ENCODE assay signal across 20 cellular contexts in genomic region chr7:637826-638225, GRCh38.
DNase-seq lines count a peak whose midpoint lies in the region; ATAC-seq and TF ChIP-seq lines count a peak whose summit lies in the region.
"Had no signal": no experiment of that assay in that cellular context is flagged by ENCODE, and none has a peak within 500 bp of the region (broad histone marks: within the 10 kb centered on the region; RNA-seq: fewer than 3 reads in every experiment).

No MANE protein-coding gene starts in this region.

- H3K9me2 ChIP-seq in GM23338 (ENCODE audit: insufficient read depth): no peaks in the 10 kb centered on the region

- no peaks in the 10 kb centered on the region for H3K4me1 ChIP-seq in GM23338 (ENCODE audit: insufficient read depth)
- H3K4me1 ChIP-seq in osteoblast (ENCODE audit: insufficient read depth, low read length): no peaks in the 10 kb centered on the region
- no peaks in the 10 kb centered on the region for H3K4me1 ChIP-seq in upper lobe of right lung
- H3K4me1 ChIP-seq: BE2C had no signal

- no peak for ATAC-seq in GM23338
- peak; percentile 34 for ATAC-seq in upper lobe of right lung
- ATAC-seq: HepG2 had no signal

- H3K36me3 ChIP-seq in GM23338 (ENCODE audit: insufficient read depth): no peaks in the 10 kb centered on the region
- no peaks in the 10 kb centered on the region for H3K36me3 ChIP-seq in H7 (replicated peaks; ENCODE audit: control insufficient read depth, insufficient read depth, low read length)
- H3K36me3 ChIP-seq in osteoblast (ENCODE audit: insufficient read depth, low read length): no peaks in the 10 kb centered on the region
- no peaks in the 10 kb centered on the region for H3K36me3 ChIP-seq in upper lobe of right lung
- H3K36me3 ChIP-seq: BE2C had no signal

- H3K27me3 ChIP-seq in GM23338 (ENCODE audit: insufficient read depth): no peaks in the 10 kb centered on the region
- no peaks in the 10 kb centered on the region for H3K27me3 ChIP-seq in H7 (ENCODE audit: control insufficient read depth, insufficient read depth, low read length)
- H3K27me3 ChIP-seq in osteoblast (ENCODE audit: insufficient read depth, low read length): no peaks in the 10 kb centered on the region
- no peaks in the 10 kb centered on the region for H3K27me3 ChIP-seq in upper lobe of right lung
- H3K27me3 ChIP-seq: BE2C had no signal

- intact Hi-C loops in upper lobe of right lung (cut with DNase I): no loop called here

- no peak for TF ChIP-seq CTCF in GM23338 (conservative IDR thresholded peaks at IDR 0.05; ENCODE audit: low read depth in 2 of 2)
- no peak for TF ChIP-seq CTCF in osteoblast (IDR thresholded peaks at IDR 0.05; ENCODE audit: extremely low read depth, low read depth, low read length)
- TF ChIP-seq CTCF in upper lobe of right lung (IDR thresholded peaks at IDR 0.05): no peak

- H3K4me3 Mint-ChIP-seq in GM23338: no peak overlapping the region
- H3K4me3 Mint-ChIP-seq: CD4-positive, CD25-positive, alpha-beta regulatory T cell; CD8-positive, alpha-beta memory T cell; H9 had no signal

- no peak overlapping the region for H3K4me2 ChIP-seq in GM23338
- H3K4me2 ChIP-seq in osteoblast (ENCODE audit: insufficient read depth, low read length): no peak overlapping the region

- peak overlapping the region; percentile 50; the same call in 1 of the 2 replicates for H3K27ac Mint-ChIP-seq in GM23338
- H3K27ac Mint-ChIP-seq: IgD-negative memory B cell had no signal

- no peaks in the 10 kb centered on the region for H3K9me3 Mint-ChIP-seq in GM23338
- H3K9me3 Mint-ChIP-seq: CD8-positive, alpha-beta memory T cell; IgD-negative memory B cell had no signal

- H3F3A ChIP-seq in GM23338 (replicated peaks; ENCODE audit: low read depth): no peaks in the 10 kb centered on the region

- H4K20me1 ChIP-seq in GM23338 (replicated peaks; ENCODE audit: insufficient read depth) (no peaks in the 10 kb centered on the region; the same call in 1 of the 2 replicates), osteoblast (ENCODE audit: insufficient read depth, low read length) (no peaks in the 10 kb centered on the region)

- DNase-seq in GM23338 (ENCODE audit: low spot score): no peak
- DNase-seq in H7: peak; percentile 45
- peak; percentile 65 for DNase-seq in osteoblast (ENCODE audit: insufficient read length, low spot score, missing footprints)
- no peak for DNase-seq in upper lobe of right lung
- no peak for DNase-seq in OCI-M2 (lab: John Stamatoyannopoulos, UW; ENCODE audit: unreplicated experiment)
- no peak for DNase-seq in occipital lobe (lab: John Stamatoyannopoulos, UW)
- DNase-seq: ACHN; BE2C; C1 segment of cervical spinal cord; CD4-positive, CD25-positive, alpha-beta regulatory T cell; CD8-positive, alpha-beta memory T cell; COR-L47; DMS 273 treated with DMSO at 0.1 percent for 48 hours; DMS53; DND-41; EL; GOT3; H9 had no signal

- H3K27ac ChIP-seq in GM23338 (ENCODE audit: low read depth): no peak overlapping the region
- H3K27ac ChIP-seq in osteoblast (ENCODE audit: low read depth, low read length): no peak overlapping the region
- H3K27ac ChIP-seq in upper lobe of right lung: no peak overlapping the region

- no peaks in the 10 kb centered on the region for H3K4me1 Mint-ChIP-seq in GM23338

- H3K36me3 Mint-ChIP-seq in GM23338 (ENCODE audit: low read depth): peaks cover 8% of the 10 kb centered on the region

- H3K79me2 ChIP-seq in GM23338 (replicated peaks; ENCODE audit: insufficient read depth): peaks cover 36% of the 10 kb centered on the region
- no peaks in the 10 kb centered on the region for H3K79me2 ChIP-seq in osteoblast (ENCODE audit: insufficient read depth, low read length)

- H3K9me3 ChIP-seq in osteoblast (ENCODE audit: low read depth, low read length): no peaks in the 10 kb centered on the region
- H3K9me3 ChIP-seq in upper lobe of right lung: no peaks in the 10 kb centered on the region
- H3K9me3 ChIP-seq: BE2C had no signal

- H3K4me3 ChIP-seq in GM23338 (no peak overlapping the region), H7 (ENCODE audit: insufficient read depth, low read depth, low read length) (no peak overlapping the region), osteoblast (ENCODE audit: insufficient read depth, low read length) (no peak overlapping the region), upper lobe of right lung (no peak overlapping the region)

- H2AFZ ChIP-seq in GM23338: no peak overlapping the region
- no peak overlapping the region for H2AFZ ChIP-seq in osteoblast (ENCODE audit: low read length)

- peaks cover 12% of the 10 kb centered on the region for H3K27me3 Mint-ChIP-seq in GM23338 (ENCODE audit: insufficient read depth, low read depth, poor library complexity)
- H3K27me3 Mint-ChIP-seq: CD4-positive, CD25-positive, alpha-beta regulatory T cell; CD8-positive, alpha-beta memory T cell; IgD-negative memory B cell had no signal

TF ChIP-seq in GM23338, 12 proteins besides CTCF, POLR2A, EP300 and RAD21 (continues in another document):
- TF ChIP-seq EZH2 (IDR thresholded peaks at IDR 0.05; ENCODE audit: low read depth, unreplicated experiment) (no peak), ETS1 (IDR thresholded peaks at IDR 0.05) (no peak), ZNF114 (CRISPR knock-in tag; IDR thresholded peaks at IDR 0.05) (no peak), ZNF462 (CRISPR knock-in tag; IDR thresholded peaks at IDR 0.05) (no peak), EZH2phosphoT487 (IDR thresholded peaks at IDR 0.05; ENCODE audit: unreplicated experiment) (no peak), NANOG (IDR thresholded peaks at IDR 0.05; ENCODE audit: borderline replicate concordance) (no peak)

Comparison
In these comparisons a context has a peak if more than half of its experiments do, and no peak if none do; other contexts are left out.
1. DNase-seq: peak in H7 (single experiment) and osteoblast (single experiment); none in GM23338 (single experiment), upper lobe of right lung (single experiment), OCI-M2 (single experiment) and occipital lobe (single experiment).